22 cellular contexts compared by ENCODE assay signal in genomic region chr14:76759589-76759988, GRCh38. TPM values are rescaled to one million over a fixed set of nuclear protein-coding genes. Genes with fewer than 3 reads are reported as not detected.
DNase-seq lines count a peak whose midpoint lies in the region; ATAC-seq and TF ChIP-seq lines count a peak whose summit lies in the region.
"Had no signal": no experiment of that assay in that cellular context is flagged by ENCODE, and none has a peak within 500 bp of the region (broad histone marks: within the 10 kb centered on the region; RNA-seq: fewer than 3 reads in every experiment).

No MANE protein-coding gene starts in this region.

- 84 to 88% methylated on average over 4 of the region's 4 CpGs for WGBS in heart right ventricle, 2 donors
- WGBS in aorta, 2 donors, result 88 to 90% methylated on average over 4 of the region's 4 CpGs

- H3K27me3 ChIP-seq in heart right ventricle (peaks cover 0 to 21% (median 0%) of the 10 kb centered on the region in 7 donors), vagina (no peaks in the 10 kb centered on the region), aorta (ENCODE audit: control insufficient read depth in 1 of 2, insufficient read depth in 2 of 2, low read length in 1 of 2) (no peaks in the 10 kb centered on the region)
- peaks cover 0 to 5% of the 10 kb centered on the region in 2 donors for H3K27me3 ChIP-seq in naive thymus-derived CD4-positive, alpha-beta T cell (ENCODE audit: control insufficient read depth in 2 of 2, insufficient read depth in 2 of 2, low read length in 2 of 2)
- H3K27me3 ChIP-seq: brain microvascular endothelial cell had no signal

- H3K27me3 Mint-ChIP-seq in naive thymus-derived CD4-positive, alpha-beta T cell, result peaks cover 7 to 61% (median 32%) of the 10 kb centered on the region in 5 donors

- TF ChIP-seq CTCF in heart right ventricle (IDR thresholded peaks at IDR 0.05) (no peak), vagina (IDR thresholded peaks at IDR 0.05) (no peak)

- H3K36me3 ChIP-seq in heart right ventricle, result no peaks in the 10 kb centered on the region
- no peaks in the 10 kb centered on the region for H3K36me3 ChIP-seq in vagina
- no peaks in the 10 kb centered on the region for H3K36me3 ChIP-seq in aorta (ENCODE audit: control insufficient read depth in 1 of 2, insufficient read depth in 2 of 2, low read length in 1 of 2)
- no peaks in the 10 kb centered on the region for H3K36me3 ChIP-seq in naive thymus-derived CD4-positive, alpha-beta T cell (ENCODE audit: control insufficient read depth in 2 of 3, insufficient read depth in 3 of 3, low read length in 3 of 3)
- H3K36me3 ChIP-seq: brain microvascular endothelial cell, left lung, neural progenitor cell had no signal

- H3K4me3 ChIP-seq in heart right ventricle, result no peak overlapping the region
- H3K4me3 ChIP-seq in vagina, result no peak overlapping the region
- H3K4me3 ChIP-seq in aorta (ENCODE audit: low read length in 2 of 2), result no peak overlapping the region
- H3K4me3 ChIP-seq in naive thymus-derived CD4-positive, alpha-beta T cell (ENCODE audit: low read length), result no peak overlapping the region
- H3K4me3 ChIP-seq: left lung, neural progenitor cell, skin epidermis had no signal

- H3K4me3 Mint-ChIP-seq in naive thymus-derived CD4-positive, alpha-beta T cell, result peak overlapping the region in 2 of 10 donors; percentile 58 to 64
- H3K4me3 Mint-ChIP-seq: stimulated activated memory B cell treated with anti-CD40 and anti-IgM and Interleukin-4, amounts not matched to agents 10 μg/mL and 1 μg/mL and 100 μg/mL, for 72 hours had no signal

- no peak for TF ChIP-seq POLR2A in vagina (IDR thresholded peaks at IDR 0.05)

- no peaks in the 10 kb centered on the region for H3K36me3 Mint-ChIP-seq in naive thymus-derived CD4-positive, alpha-beta T cell
- H3K36me3 Mint-ChIP-seq: stimulated activated memory B cell treated with anti-CD40 and anti-IgM and Interleukin-4, amounts not matched to agents 10 μg/mL and 1 μg/mL and 100 μg/mL, for 72 hours had no signal

- no peaks in the 10 kb centered on the region for H3K9me3 ChIP-seq in heart right ventricle
- no peaks in the 10 kb centered on the region for H3K9me3 ChIP-seq in vagina
- H3K9me3 ChIP-seq in aorta (ENCODE audit: control insufficient read depth, low read length), result no peaks in the 10 kb centered on the region
- no peaks in the 10 kb centered on the region for H3K9me3 ChIP-seq in naive thymus-derived CD4-positive, alpha-beta T cell (ENCODE audit: control insufficient read depth in 2 of 3, low read length in 3 of 3)
- H3K9me3 ChIP-seq: left lung had no signal

- CTCF ChIA-PET in naive thymus-derived CD4-positive, alpha-beta T cell (lab: Charles Lee), result no interaction called here

- H3K4me1 ChIP-seq in heart right ventricle (peaks cover 7 to 39% (median 29%) of the 10 kb centered on the region in 9 donors), vagina (peaks cover 21% of the 10 kb centered on the region), aorta (ENCODE audit: control insufficient read depth in 1 of 2, insufficient read depth in 2 of 2, low read length in 2 of 2) (no peaks in the 10 kb centered on the region)
- peaks cover 0 to 5% of the 10 kb centered on the region in 2 donors for H3K4me1 ChIP-seq in naive thymus-derived CD4-positive, alpha-beta T cell (ENCODE audit: control insufficient read depth in 2 of 2, insufficient read depth in 2 of 2, low read length in 2 of 2)

- H3K27ac ChIP-seq in heart right ventricle, result peak overlapping the region in 1 of 10 donors; percentile 97
- H3K27ac ChIP-seq in vagina, result no peak overlapping the region
- no peak overlapping the region for H3K27ac ChIP-seq in aorta (ENCODE audit: low read depth in 1 of 2, low read length in 2 of 2)
- no peak overlapping the region for H3K27ac ChIP-seq in naive thymus-derived CD4-positive, alpha-beta T cell (ENCODE audit: low read depth, low read length)
- H3K27ac ChIP-seq: brain microvascular endothelial cell, left lung, neural progenitor cell, RWPE1, skin epidermis had no signal

- ATAC-seq in left cardiac atrium, result no peak
- ATAC-seq in heart right ventricle, result no peak
- no peak for ATAC-seq in aorta (ENCODE audit: low FRiP score)
- ATAC-seq in naive thymus-derived CD4-positive, alpha-beta T cell, result no peak
- ATAC-seq: HCT116; left lung; stimulated activated memory B cell treated with anti-CD40 and anti-IgM and Interleukin-4, amounts not matched to agents 10 μg/mL and 1 μg/mL and 100 μg/mL, for 72 hours had no signal

- DNase-seq in left cardiac atrium (peak; percentile 40), heart right ventricle (no peak), RPMI8226 (peak; percentile 51), islet precursor cell (peak; percentile 38), vagina (ENCODE audit: extremely low spot score in 2 of 2) (peak; percentile 58 to 64), aorta (no peak)
- no peak for DNase-seq in naive thymus-derived CD4-positive, alpha-beta T cell
- DNase-seq: activated CD4-positive, alpha-beta T cell treated with anti-CD3 and anti-CD28 coated beads for 1 hour; brain microvascular endothelial cell; CD4-positive, alpha-beta T cell; DMS53; GDM1; left lung; NCI-H1417 treated with DMSO at 0.1 percent for 48 hours; NCI-H510A treated with DMSO at 0.1 percent for 48 hours had no signal

- POLR2A ChIA-PET in naive thymus-derived CD4-positive, alpha-beta T cell (lab: Charles Lee), result no interaction called here

- intact Hi-C loops in left cardiac atrium (cut with DNase I) (no loop called here), heart right ventricle (cut with DNase I) (no loop called here), vagina (cut with DNase I) (no loop called here), aorta (cut with DNase I) (no loop called here)
- intact Hi-C loops in naive thymus-derived CD4-positive, alpha-beta T cell (cut with micrococcal nuclease), result no loop called here

- peaks cover 5 to 22% (median 10%) of the 10 kb centered on the region in 7 donors for H3K4me1 Mint-ChIP-seq in naive thymus-derived CD4-positive, alpha-beta T cell

- H3K9me3 Mint-ChIP-seq in naive thymus-derived CD4-positive, alpha-beta T cell, result no peaks in the 10 kb centered on the region
- H3K9me3 Mint-ChIP-seq: activated T-helper 2 cell treated with anti-CD3 and anti-CD28 coated beads, Interferon-gamma antibody, Interleukin-2, Interleukin-4, amounts not matched to agents 10 μg/mL and 5 μg/mL and 100 μg/mL, durations not matched to agents 14 hours and 24 hours and 36 hours; CD4-positive, alpha-beta T cell; neural progenitor cell; stimulated activated memory B cell treated with anti-CD40 and anti-IgM and Interleukin-4, amounts not matched to agents 10 μg/mL and 1 μg/mL and 100 μg/mL, for 72 hours had no signal

- H3K27ac Mint-ChIP-seq in naive thymus-derived CD4-positive, alpha-beta T cell, result no peak overlapping the region
- H3K27ac Mint-ChIP-seq: activated T-helper 2 cell treated with anti-CD3 and anti-CD28 coated beads, Interferon-gamma antibody, Interleukin-2, Interleukin-4, amounts not matched to agents 10 μg/mL and 5 μg/mL and 100 μg/mL, durations not matched to agents 14 hours and 24 hours and 36 hours; CD4-positive, alpha-beta T cell; neural progenitor cell; progenitor cell of endocrine pancreas; stimulated activated memory B cell treated with anti-CD40 and anti-IgM and Interleukin-4, amounts not matched to agents 10 μg/mL and 1 μg/mL and 100 μg/mL, for 72 hours had no signal

RNA-seq across cellular contexts. Expression of gene VASH1, which starts 1.7 kb away (rescaled TPM):
- total RNA-seq in left cardiac atrium (100 to 1,000 TPM in 1 of 2 donors, 10 to 100 TPM in 1; 27.0 to 142 TPM), heart right ventricle (10 to 100 TPM in 8 of 10 donors, 1 to 10 TPM in 2; 9.1 to 20.2 (median 12.9) TPM), vagina (6.1 TPM), aorta (10 to 100 TPM; 16.1 to 42.7 TPM)
- polyA plus RNA-seq in heart right ventricle (10 to 100 TPM; 13.2 to 13.6 TPM), aorta (10 to 100 TPM; 13.6 to 26.9 TPM)
- total RNA-seq in naive thymus-derived CD4-positive, alpha-beta T cell, result 10 to 100 TPM in 1 of 5 experiments, 1 to 10 TPM in 4; 1.1 to 18.2 (median 5.6) TPM
- polyA plus RNA-seq in naive thymus-derived CD4-positive, alpha-beta T cell, result under 1 TPM; 0.52 to 0.54 TPM

RNA-seq across cellular contexts. Expression of gene ANGEL1, which starts 53.1 kb away (rescaled TPM):
- total RNA-seq in left cardiac atrium (10 to 100 TPM; 14.9 to 21.6 TPM), heart right ventricle (10 to 100 TPM in 8 of 10 donors, 1 to 10 TPM in 2; 9.2 to 17.1 (median 12.9) TPM), vagina (13.0 TPM), aorta (10 to 100 TPM; 17.1 to 32.2 TPM)
- polyA plus RNA-seq in heart right ventricle (1 to 10 TPM; 5.5 to 9.9 TPM), aorta (1 to 10 TPM; 1.1 to 9.7 TPM)
- 10 to 100 TPM; 14.5 to 37.6 (median 19.9) TPM for total RNA-seq in naive thymus-derived CD4-positive, alpha-beta T cell
- polyA plus RNA-seq in naive thymus-derived CD4-positive, alpha-beta T cell, result 10 to 100 TPM; 28.3 to 28.9 TPM

Comparison
In these comparisons a context has a peak if more than half of its experiments do, and no peak if none do; other contexts are left out.
1. DNase-seq: peak in left cardiac atrium (single experiment), RPMI8226 (single experiment), islet precursor cell (single experiment) and vagina (2 of 2); none in heart right ventricle (0 of 2), aorta (0 of 2) and naive thymus-derived CD4-positive, alpha-beta T cell (0 of 9).